In genomic region chr7:77826300-77826699, GRCh38 we compare ENCODE assay signal across 2 cellular contexts.
TF ChIP-seq lines count a peak whose summit lies in the region.

No MANE protein-coding gene starts in this region.

TF ChIP-seq in HepG2, 621 proteins besides CTCF, POLR2A, EP300 and RAD21:
- TF ChIP-seq TARDBP (CRISPR knock-in tag; IDR thresholded peaks at IDR 0.05) (no peak), REST (IDR thresholded peaks at IDR 0.05; ENCODE audit: borderline replicate concordance in 1 of 2, low read depth in 1 of 2, low read length in 2 of 2) (peak in 1 of 2 experiments; percentile 84; a peak in 3 of 4 replicates), ZNF512B (CRISPR knock-in tag; IDR thresholded peaks at IDR 0.05; ENCODE audit: borderline replicate concordance) (no peak), MIER2 (CRISPR knock-in tag; IDR thresholded peaks at IDR 0.05) (0 out of 2 replicates have a peak, but pooled peaks have one; percentile 44), ZNF296 (CRISPR knock-in tag; conservative IDR thresholded peaks at IDR 0.05) (no peak), RELA (CRISPR knock-in tag; IDR thresholded peaks at IDR 0.05) (no peak), IKZF5 (CRISPR knock-in tag; IDR thresholded peaks at IDR 0.05) (no peak)

TF ChIP-seq in K562, 482 proteins besides CTCF, POLR2A, EP300 and RAD21 (continues in another document):
- TF ChIP-seq CAMTA2 (CRISPR knock-in tag; conservative IDR thresholded peaks at IDR 0.05): no peak
- no peak for TF ChIP-seq TRIM24 (IDR thresholded peaks at IDR 0.05)
- no peak for TF ChIP-seq SRSF7 (optimal IDR thresholded peaks at IDR 0.05; ENCODE audit: low read depth, low read length)
- TF ChIP-seq ZFX (CRISPR knock-in tag; IDR thresholded peaks at IDR 0.05): no peak
- TF ChIP-seq CREM (IDR thresholded peaks at IDR 0.05; ENCODE audit: low read depth): peak; percentile 23; the same call in 1 of the 2 replicates
- TF ChIP-seq PURB (CRISPR knock-in tag; IDR thresholded peaks at IDR 0.05; ENCODE audit: low read depth): no peak
- TF ChIP-seq POLR3G (IDR thresholded peaks at IDR 0.05; ENCODE audit: extremely low read depth, insufficient read length, insufficient replicate concordance): no peak
- 0 out of 2 replicates have a peak, but pooled peaks have one; percentile 26 for TF ChIP-seq ZEB2 (IDR thresholded peaks at IDR 0.05)
- no peak for TF ChIP-seq THAP12 (CRISPR knock-in tag; IDR thresholded peaks at IDR 0.05)
- TF ChIP-seq TFAP4 (CRISPR knock-in tag; IDR thresholded peaks at IDR 0.05; ENCODE audit: borderline replicate concordance): no peak
- TF ChIP-seq NCOR1 (IDR thresholded peaks at IDR 0.05): peak; percentile 26; the same call in 1 of the 2 replicates
- no peak for TF ChIP-seq RNF2 (IDR thresholded peaks at IDR 0.05)
- TF ChIP-seq HBP1 (CRISPR knock-in tag; IDR thresholded peaks at IDR 0.05): no peak
- TF ChIP-seq E2F6 (IDR thresholded peaks at IDR 0.05; ENCODE audit: borderline replicate concordance in 1 of 2, extremely low read depth in 1 of 2, insufficient read depth in 1 of 2, insufficient read length in 1 of 2, low read depth in 1 of 2, low read length in 1 of 2, poor library complexity in 1 of 2, severe bottlenecking in 1 of 2): no peak
- TF ChIP-seq ZC3H4 (CRISPR knock-in tag; IDR thresholded peaks at IDR 0.05; ENCODE audit: borderline replicate concordance): no peak
- no peak for TF ChIP-seq PRPF4 (IDR thresholded peaks at IDR 0.05; ENCODE audit: insufficient read depth, low read depth, low read length, poor library complexity, severe bottlenecking)
- TF ChIP-seq FOXO4 (CRISPR knock-in tag; IDR thresholded peaks at IDR 0.05): no peak
- no peak for TF ChIP-seq SRSF9 (IDR thresholded peaks at IDR 0.05; ENCODE audit: borderline replicate concordance, low read depth, low read length)
- TF ChIP-seq REST (CRISPR knock-in tag; IDR thresholded peaks at IDR 0.05; ENCODE audit: low read depth): peak; percentile 85
- TF ChIP-seq RB1 (IDR thresholded peaks at IDR 0.05; ENCODE audit: low read depth): no peak
- no peak for TF ChIP-seq UBTF (IDR thresholded peaks at IDR 0.05; ENCODE audit: borderline replicate concordance in 1 of 2, low read depth in 2 of 2, low read length in 2 of 2)
- no peak for TF ChIP-seq DACH1 (IDR thresholded peaks at IDR 0.05; ENCODE audit: partially characterized antibody)
- TF ChIP-seq ZNF778 (CRISPR knock-in tag; IDR thresholded peaks at IDR 0.05): no peak
- peak in 1 of 3 experiments; percentile 53 for TF ChIP-seq YY1 (IDR thresholded peaks at IDR 0.05; ENCODE audit: borderline replicate concordance in 1 of 3, control insufficient read depth in 1 of 3, extremely low read depth in 1 of 3, insufficient read depth in 3 of 3, insufficient read length in 1 of 3, insufficient replicate concordance in 2 of 3, low read depth in 1 of 3, low read length in 2 of 3)
- TF ChIP-seq ZNF318 (IDR thresholded peaks at IDR 0.05; ENCODE audit: borderline replicate concordance in 1 of 2, low read depth in 1 of 2): no peak
- no peak for TF ChIP-seq CCNT2 (IDR thresholded peaks at IDR 0.05; ENCODE audit: borderline replicate concordance, extremely low read depth, insufficient read length, low read depth, low read length)
- no peak for TF ChIP-seq CBX8 (IDR thresholded peaks at IDR 0.05; ENCODE audit: borderline replicate concordance, extremely low read depth, low read depth, low read length, poor library complexity, severe bottlenecking)
- TF ChIP-seq HMBOX1 (IDR thresholded peaks at IDR 0.05): peak; percentile 76
